Comparison of ENCODE assay signal across 14 cellular contexts in the genomic region with DNA sequence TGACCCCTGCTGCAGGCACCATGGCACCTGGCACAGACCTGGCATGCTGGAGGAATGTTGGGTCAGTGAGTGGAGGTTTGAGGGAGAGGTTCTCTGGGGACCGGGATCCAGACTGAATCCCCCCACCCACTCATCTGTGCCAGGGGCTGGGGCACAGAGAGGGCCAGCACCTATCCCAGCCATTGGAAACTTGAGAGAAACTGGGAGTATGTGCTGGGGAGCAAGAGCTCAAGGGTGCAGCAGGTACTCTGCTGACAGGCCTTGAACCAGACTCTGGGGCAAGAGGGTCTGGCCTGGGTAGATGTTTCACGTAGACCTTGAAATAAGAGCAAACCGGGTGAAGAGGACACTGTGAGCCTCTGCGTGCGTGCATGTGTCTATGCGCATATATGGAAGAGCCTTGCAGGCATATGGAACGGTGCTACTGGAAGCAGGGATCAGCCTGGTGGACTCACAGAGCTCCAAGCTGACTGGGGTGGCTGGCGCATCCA. TPM values are rescaled to one million over a fixed set of nuclear protein-coding genes. Genes with fewer than 3 reads are reported as not detected.
"Had no signal": no experiment of that assay in that cellular context is flagged by ENCODE, and none has a peak within 500 bp of the region (broad histone marks: within the 10 kb centered on the region; RNA-seq: fewer than 3 reads in every experiment).

No MANE protein-coding gene starts in this region.

- H3K27me3 Mint-ChIP-seq: activated CD4-positive, alpha-beta T cell treated with anti-CD3 and anti-CD28 coated beads, Interleukin-2, amount 10 ng/mL, durations not matched to agents 7 days and 5 days had no signal

- H3K4me2 ChIP-seq: SK-N-SH had no signal

- DNase-seq: activated CD4-positive, alpha-beta T cell treated with anti-CD3 and anti-CD28 coated beads, Interleukin-2, amount 10 ng/mL, durations not matched to agents 7 days and 5 days; activated T-cell treated with anti-CD3 and anti-CD28 coated beads for 4 hours; brain microvascular endothelial cell; mammary epithelial cell; SK-N-SH; small intestine had no signal

- FAIRE-seq: small intestine had no signal

- H3K9me3 ChIP-seq: esophagus muscularis mucosa, mucosa of descending colon, ovary, SK-N-SH had no signal

- H3K36me3 ChIP-seq: brain microvascular endothelial cell, esophagus muscularis mucosa, ovary had no signal

- H3K9me3 Mint-ChIP-seq: activated CD4-positive, alpha-beta T cell treated with anti-CD3 and anti-CD28 coated beads, Interleukin-2, amount 10 ng/mL, durations not matched to agents 7 days and 5 days; activated naive CD4-positive, alpha-beta T cell treated with anti-CD3 and anti-CD28 coated beads, Interleukin-2, amount 50 U/mL, for 72 hours; naive thymus-derived CD8-positive, alpha-beta T cell; T-helper 1 cell treated with Interleukin-12 subunit alpha and Interleukin-12 subunit beta and Interleukin-4 antibody, amounts not matched to agents 30 μg/mL and 1 μg/mL, for 36 hours; WTC11 had no signal

- H3K27ac ChIP-seq: brain microvascular endothelial cell, dorsolateral prefrontal cortex, esophagus muscularis mucosa, ovary had no signal

- H3K27me3 ChIP-seq: brain microvascular endothelial cell, dorsolateral prefrontal cortex, esophagus muscularis mucosa, ovary had no signal

- H3K36me3 Mint-ChIP-seq: activated naive CD4-positive, alpha-beta T cell treated with anti-CD3 and anti-CD28 coated beads, Interleukin-2, amount 50 U/mL, for 72 hours; naive thymus-derived CD8-positive, alpha-beta T cell; WTC11 had no signal

- H3K9ac ChIP-seq: SK-N-SH had no signal

- H3K4me3 Mint-ChIP-seq: activated CD4-positive, alpha-beta T cell treated with anti-CD3 and anti-CD28 coated beads, Interleukin-2, amount 10 ng/mL, durations not matched to agents 7 days and 5 days; naive thymus-derived CD8-positive, alpha-beta T cell; T-helper 1 cell treated with Interleukin-12 subunit alpha and Interleukin-12 subunit beta and Interleukin-4 antibody, amounts not matched to agents 30 μg/mL and 1 μg/mL, for 36 hours; WTC11 had no signal

- H3K27ac Mint-ChIP-seq: activated CD4-positive, alpha-beta T cell treated with anti-CD3 and anti-CD28 coated beads, Interleukin-2, amount 10 ng/mL, durations not matched to agents 7 days and 5 days; activated naive CD4-positive, alpha-beta T cell treated with anti-CD3 and anti-CD28 coated beads, Interleukin-2, amount 50 U/mL, for 72 hours; T-helper 1 cell treated with Interleukin-12 subunit alpha and Interleukin-12 subunit beta and Interleukin-4 antibody, amounts not matched to agents 30 μg/mL and 1 μg/mL, for 36 hours; WTC11 had no signal

- H3K4me1 Mint-ChIP-seq: activated CD4-positive, alpha-beta T cell treated with anti-CD3 and anti-CD28 coated beads, Interleukin-2, amount 10 ng/mL, durations not matched to agents 7 days and 5 days; naive thymus-derived CD8-positive, alpha-beta T cell had no signal

- H3K4me3 ChIP-seq: dorsolateral prefrontal cortex, esophagus muscularis mucosa, mucosa of descending colon, ovary had no signal

RNA-seq across cellular contexts. Expression of a gene that starts 8.8 kb away (rescaled TPM):
- polyA plus RNA-seq: mammary epithelial cell; naive thymus-derived CD8-positive, alpha-beta T cell had no signal
